Comparison of ENCODE assay signal across 22 cellular contexts in genomic region chr9:79289856-79290255, GRCh38.
"Had no signal": no experiment of that assay in that cellular context is flagged by ENCODE, and none has a peak within 500 bp of the region (broad histone marks: within the 10 kb centered on the region; RNA-seq: fewer than 3 reads in every experiment).

No MANE protein-coding gene starts in this region.

- H3K27me3 ChIP-seq: colonic mucosa, esophagus squamous epithelium, neural progenitor cell, right atrium auricular region, testis, tibial artery, upper lobe of left lung had no signal

- H2AFZ ChIP-seq: neural progenitor cell had no signal

- FAIRE-seq: frontal cortex, kidney, urothelium cell line had no signal

- H3K4me2 ChIP-seq: neural progenitor cell had no signal

- H3K9me3 ChIP-seq: colonic mucosa, esophagus squamous epithelium, prostate gland, right atrium auricular region, testis, tibial artery, upper lobe of left lung had no signal

- H3K4me3 ChIP-seq: colonic mucosa, esophagus squamous epithelium, lung, neural progenitor cell, prostate gland, right atrium auricular region, testis, tibial artery, upper lobe of left lung had no signal

- H3K27ac ChIP-seq: colonic mucosa, esophagus squamous epithelium, neural progenitor cell, prostate gland, right atrium auricular region, testis, tibial artery, upper lobe of left lung had no signal

- ATAC-seq: left lobe of liver; naive thymus-derived CD4-positive, alpha-beta T cell; sciatic nerve; stimulated activated memory B cell treated with anti-CD40 and anti-IgM and Interleukin-4, amounts not matched to agents 10 μg/mL and 1 μg/mL and 100 μg/mL, for 72 hours; stimulated activated naive CD8-positive, alpha-beta T cell treated with anti-CD3 and anti-CD28 coated beads, Interleukin-15, Interleukin-2, amounts not matched to agents 100 U/mL and 50 U/mL, for 24 hours had no signal

- H3K9ac ChIP-seq: neural progenitor cell had no signal

- DNase-seq: colonic mucosa; effector CD8-positive, alpha-beta T cell; erythroblast; esophagus squamous epithelium; kidney; naive thymus-derived CD4-positive, alpha-beta T cell; stimulated activated CD4-positive, alpha-beta T cell treated with anti-CD3 and anti-CD28 coated beads, Interleukin-2, amount 100 ng/mL, for 24 hours; stimulated activated CD4-positive, alpha-beta T cell treated with anti-CD3 and anti-CD28 coated beads, Interleukin-4, amount 100 ng/mL, for 24 hours; stimulated activated naive CD8-positive, alpha-beta T cell treated with anti-CD3 and anti-CD28 coated beads, Interleukin-15, Interleukin-2, amounts not matched to agents 100 U/mL and 50 U/mL, for 24 hours; substantia nigra; testis; tibial artery; upper lobe of left lung had no signal

- H3K4me1 ChIP-seq: colonic mucosa, esophagus squamous epithelium, prostate gland, right atrium auricular region, testis, tibial artery, upper lobe of left lung had no signal

- H3K36me3 ChIP-seq: colonic mucosa, esophagus squamous epithelium, neural progenitor cell, prostate gland, right atrium auricular region, tibial artery, upper lobe of left lung had no signal
